Comparison of ENCODE assay signal across 27 cellular contexts in the genomic region with DNA sequence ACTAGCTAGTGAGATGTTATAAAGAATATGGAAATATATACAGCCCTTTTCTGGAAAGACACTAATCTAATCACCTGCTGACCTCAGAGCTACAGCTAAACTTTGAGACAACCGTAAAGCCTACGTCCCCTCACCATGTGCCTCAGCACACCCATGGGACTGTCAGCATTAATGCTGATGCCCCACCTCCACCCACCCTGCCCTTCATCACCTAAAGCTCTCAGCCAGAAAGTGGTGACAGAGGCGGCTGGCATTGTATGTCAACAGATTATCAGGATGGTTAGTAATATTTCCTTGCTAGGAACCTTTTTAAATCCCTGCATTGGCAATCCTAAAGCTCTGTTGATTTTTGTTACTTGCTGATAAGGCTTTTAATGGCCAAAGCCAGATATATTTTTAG.
"Had no signal": no experiment of that assay in that cellular context is flagged by ENCODE, and none has a peak within 500 bp of the region (broad histone marks: within the 10 kb centered on the region; RNA-seq: fewer than 3 reads in every experiment).

No MANE protein-coding gene starts in this region.

- H3K4me1 ChIP-seq: ascending aorta had no signal

- H3K9me3 ChIP-seq: ascending aorta had no signal

- H3K27me3 ChIP-seq: ascending aorta had no signal

- H3K27ac ChIP-seq: ascending aorta, VCaP had no signal

- ATAC-seq: activated CD8-positive, alpha-beta memory T cell treated with anti-CD3 and anti-CD28 coated beads, Interleukin-2, amount 10 ng/mL, durations not matched to agents 7 days and 5 days; activated CD8-positive, alpha-beta T cell treated with anti-CD3 and anti-CD28 coated beads, Interleukin-2, amount 10 ng/mL, durations not matched to agents 7 days and 5 days; activated naive CD8-positive, alpha-beta T cell treated with anti-CD3 and anti-CD28 coated beads, Interleukin-2, amount 50 U/mL, for 24 hours had no signal

- DNase-seq: activated B cell treated with CpG ODN at 0.5 μM for 24 hours; activated CD4-positive, alpha-beta memory T cell treated with anti-CD3 and anti-CD28 coated beads, Interleukin-2, amount 10 ng/mL, durations not matched to agents 7 days and 5 days; activated CD4-positive, alpha-beta T cell treated with anti-CD3 and anti-CD28 coated beads for 4 hours; activated CD4-positive, alpha-beta T cell treated with anti-CD3 and anti-CD28 coated beads, Interleukin-2, amount 10 ng/mL, durations not matched to agents 7 days and 5 days; activated CD4-positive, alpha-beta T cell treated with anti-CD3 and anti-CD28 coated beads, Interleukin-2, amount 50 U/mL, for 48 hours; activated CD4-positive, CD25-positive, alpha-beta regulatory T cell treated with anti-CD3 and anti-CD28 coated beads, Interleukin-2, amount 50 U/mL, for 72 hours; activated CD8-positive, alpha-beta memory T cell treated with anti-CD3 and anti-CD28 coated beads for 24 hours; activated CD8-positive, alpha-beta memory T cell treated with anti-CD3 and anti-CD28 coated beads, Interleukin-2, amount 10 ng/mL, durations not matched to agents 7 days and 5 days; activated CD8-positive, alpha-beta memory T cell treated with anti-CD3 and anti-CD28 coated beads, Interleukin-2, amount 50 U/mL, for 48 hours; activated CD8-positive, alpha-beta T cell treated with anti-CD3 and anti-CD28 coated beads, Interleukin-2, amount 10 ng/mL, durations not matched to agents 7 days and 5 days; activated effector memory CD4-positive, alpha-beta T cell treated with Interleukin-2 at 50 U/mL for 16 hours; activated gamma-delta T cell; activated naive CD4-positive, alpha-beta T cell treated with anti-CD3 and anti-CD28 coated beads, Interleukin-2, amount 10 ng/mL, durations not matched to agents 7 days and 5 days; activated naive CD4-positive, alpha-beta T cell treated with Interleukin-2 at 50 U/mL for 16 hours; activated naive CD8-positive, alpha-beta T cell treated with anti-CD3 and anti-CD28 coated beads, Interleukin-2, amount 10 ng/mL, durations not matched to agents 7 days and 5 days; activated naive CD8-positive, alpha-beta T cell treated with anti-CD3 and anti-CD28 coated beads, Interleukin-2, amount 50 U/mL, for 24 hours; activated T-cell treated with anti-CD3 and anti-CD28 coated beads, Interleukin-2, amount 50 U/mL, for 24 hours; activated T-cell treated with anti-CD3 and anti-CD28 coated beads, Interleukin-2, amount 50 U/mL, for 48 hours; amygdala; anterior cingulate cortex; central memory CD4-positive, alpha-beta T cell; SW 1271; T-helper 1 cell; T-helper 2 cell; T-helper 9 cell had no signal

- H3K4me3 ChIP-seq: ascending aorta had no signal

- H3K36me3 ChIP-seq: ascending aorta had no signal
